In the genomic region with DNA sequence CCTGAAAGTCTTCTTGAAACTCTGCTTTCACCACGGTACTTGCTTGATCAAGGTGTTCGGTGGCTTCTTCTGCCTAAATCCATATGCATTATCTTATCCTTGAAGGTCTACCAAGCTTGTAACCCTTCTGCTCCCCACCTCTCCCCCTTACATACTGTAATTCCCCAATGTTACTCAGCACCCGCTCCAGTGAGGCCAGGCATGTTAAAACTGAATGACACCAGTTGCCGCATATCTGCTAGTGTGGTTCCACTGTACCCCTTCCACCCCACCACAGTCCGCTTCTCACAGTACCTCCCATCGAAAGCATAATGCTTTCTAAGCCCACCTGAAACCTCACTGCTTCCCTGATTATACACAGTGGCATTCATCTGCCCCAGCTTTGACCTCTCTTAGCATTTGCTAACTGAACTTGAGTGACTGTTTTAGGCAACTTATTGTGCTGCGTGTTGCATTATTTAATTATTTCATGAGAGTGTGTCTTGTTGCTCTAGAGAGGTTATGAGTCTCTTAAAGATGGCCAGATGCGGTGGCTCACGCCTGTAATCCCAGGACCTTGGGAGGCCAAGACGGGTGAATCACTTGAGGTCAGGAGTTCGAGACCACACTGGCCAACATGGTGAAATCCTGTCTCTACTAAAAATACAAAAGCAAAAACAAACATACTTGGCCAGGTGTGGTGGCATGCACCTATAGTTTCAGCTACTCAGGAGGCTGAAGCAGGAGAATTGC, we compare ENCODE assay signal across 16 cellular contexts.
"Had no signal": no experiment of that assay in that cellular context is flagged by ENCODE, and none has a peak within 500 bp of the region (broad histone marks: within the 10 kb centered on the region; RNA-seq: fewer than 3 reads in every experiment).

No MANE protein-coding gene starts in this region.

- FAIRE-seq: endothelial cell of umbilical vein, keratinocyte, urothelium cell line had no signal

- H3K4me3 Mint-ChIP-seq: activated CD8-positive, alpha-beta memory T cell treated with anti-CD3 and anti-CD28 coated beads, Interleukin-2, amount 10 ng/mL, durations not matched to agents 7 days and 5 days; activated naive CD8-positive, alpha-beta T cell treated with anti-CD3 and anti-CD28 coated beads for 36 hours; activated T-cell treated with anti-CD3 and anti-CD28 coated beads, Interleukin-2, amount 50 U/mL, for 24 hours; nephron progenitor cell; stimulated activated naive CD8-positive, alpha-beta T cell treated with anti-CD3 and anti-CD28 coated beads, Interleukin-15, amount 100 ng/mL, for 72 hours; T-helper 1 cell treated with Interleukin-12 subunit alpha and Interleukin-12 subunit beta and Interleukin-4 antibody, amounts not matched to agents 30 μg/mL and 1 μg/mL, for 36 hours had no signal

- ATAC-seq: activated CD4-positive, CD25-positive, alpha-beta regulatory T cell treated with anti-CD3 and anti-CD28 coated beads, Interleukin-2, amount 50 U/mL, for 24 hours; activated CD8-positive, alpha-beta memory T cell treated with anti-CD3 and anti-CD28 coated beads, Interleukin-2, amount 10 ng/mL, durations not matched to agents 7 days and 5 days; gastrocnemius medialis; stimulated activated naive CD8-positive, alpha-beta T cell treated with anti-CD3 and anti-CD28 coated beads, Interleukin-15, amount 100 ng/mL, for 72 hours had no signal

- H3K27ac Mint-ChIP-seq: activated CD8-positive, alpha-beta memory T cell treated with anti-CD3 and anti-CD28 coated beads, Interleukin-2, amount 10 ng/mL, durations not matched to agents 7 days and 5 days; activated naive CD8-positive, alpha-beta T cell treated with anti-CD3 and anti-CD28 coated beads for 36 hours; activated T-cell treated with anti-CD3 and anti-CD28 coated beads, Interleukin-2, amount 50 U/mL, for 24 hours; nephron progenitor cell; stimulated activated naive CD8-positive, alpha-beta T cell treated with anti-CD3 and anti-CD28 coated beads, Interleukin-15, amount 100 ng/mL, for 72 hours; T-helper 1 cell treated with Interleukin-12 subunit alpha and Interleukin-12 subunit beta and Interleukin-4 antibody, amounts not matched to agents 30 μg/mL and 1 μg/mL, for 36 hours had no signal

- H3K4me1 Mint-ChIP-seq: activated CD8-positive, alpha-beta memory T cell treated with anti-CD3 and anti-CD28 coated beads, Interleukin-2, amount 10 ng/mL, durations not matched to agents 7 days and 5 days; activated naive CD8-positive, alpha-beta T cell treated with anti-CD3 and anti-CD28 coated beads for 36 hours; stimulated activated naive CD8-positive, alpha-beta T cell treated with anti-CD3 and anti-CD28 coated beads, Interleukin-15, amount 100 ng/mL, for 72 hours had no signal

- H3K9me3 Mint-ChIP-seq: activated naive CD8-positive, alpha-beta T cell treated with anti-CD3 and anti-CD28 coated beads for 36 hours; activated T-cell treated with anti-CD3 and anti-CD28 coated beads, Interleukin-2, amount 50 U/mL, for 24 hours; nephron progenitor cell; stimulated activated naive CD8-positive, alpha-beta T cell treated with anti-CD3 and anti-CD28 coated beads, Interleukin-15, amount 100 ng/mL, for 72 hours; T-helper 1 cell treated with Interleukin-12 subunit alpha and Interleukin-12 subunit beta and Interleukin-4 antibody, amounts not matched to agents 30 μg/mL and 1 μg/mL, for 36 hours had no signal

- DNase-seq: activated CD8-positive, alpha-beta memory T cell treated with anti-CD3 and anti-CD28 coated beads, Interleukin-2, amount 10 ng/mL, durations not matched to agents 7 days and 5 days; activated gamma-delta T cell treated with Interleukin-2 at 50 U/mL for 16 hours; activated naive CD8-positive, alpha-beta T cell treated with anti-CD3 and anti-CD28 coated beads for 36 hours; activated T-cell treated with anti-CD3 and anti-CD28 coated beads, Interleukin-2, amount 50 U/mL, for 24 hours; anterior cingulate cortex; gastrocnemius medialis; left ventricle myocardium inferior; nephron progenitor cell; stimulated activated CD4-positive, alpha-beta T cell treated with anti-CD3 and anti-CD28 coated beads, Interleukin-4, amount 100 ng/mL, for 4 hours; stimulated activated naive CD8-positive, alpha-beta T cell treated with anti-CD3 and anti-CD28 coated beads, Interleukin-15, amount 100 ng/mL, for 72 hours; testis had no signal

- H3K27me3 Mint-ChIP-seq: activated naive CD8-positive, alpha-beta T cell treated with anti-CD3 and anti-CD28 coated beads for 36 hours had no signal

- H3K36me3 ChIP-seq: gastrocnemius medialis, left ventricle myocardium inferior had no signal

- H3K27me3 ChIP-seq: gastrocnemius medialis, testis had no signal

- H3K4me3 ChIP-seq: gastrocnemius medialis, left ventricle myocardium inferior, testis had no signal

- H3K9me3 ChIP-seq: gastrocnemius medialis, left ventricle myocardium inferior, testis had no signal

- H3K27ac ChIP-seq: gastrocnemius medialis, left ventricle myocardium inferior, testis had no signal

- H3K36me3 Mint-ChIP-seq: activated CD8-positive, alpha-beta memory T cell treated with anti-CD3 and anti-CD28 coated beads, Interleukin-2, amount 10 ng/mL, durations not matched to agents 7 days and 5 days; activated naive CD8-positive, alpha-beta T cell treated with anti-CD3 and anti-CD28 coated beads for 36 hours had no signal

- H3K4me1 ChIP-seq: gastrocnemius medialis, left ventricle myocardium inferior, testis had no signal
